ENCODE assay signal across 18 cellular contexts in genomic region chr1:236336084-236336483, GRCh38. TPM values are rescaled to one million over a fixed set of nuclear protein-coding genes. Genes with fewer than 3 reads are reported as not detected.
DNase-seq lines count a peak whose midpoint lies in the region; ATAC-seq, FAIRE-seq and TF ChIP-seq lines count a peak whose summit lies in the region.
"Had no signal": no experiment of that assay in that cellular context is flagged by ENCODE, and none has a peak within 500 bp of the region (broad histone marks: within the 10 kb centered on the region; RNA-seq: fewer than 3 reads in every experiment).

No MANE protein-coding gene starts in this region.

- POLR2A ChIA-PET in PC-3 (lab: Charles Lee; ENCODE audit: unreplicated experiment) (no interaction called here), HepG2 (lab: Yijun Ruan, JAX) (no interaction called here)

- no peak for ATAC-seq in PC-3
- ATAC-seq in HepG2: no peak
- ATAC-seq: CD8-positive, alpha-beta T cell had no signal

- in situ Hi-C loops in HepG2 (cut with HindIII; ENCODE audit: extremely low pct_ligation_motif_present, low pct_unique_long_range_greater_than_20kb): no loop called here

- H3K4me2 ChIP-seq in PC-3 (ENCODE audit: low read length) (no peak overlapping the region), HepG2 (ENCODE audit: low read depth, low read length) (no peak overlapping the region)
- H3K4me2 ChIP-seq: BLaER1 treated with 17β-estradiol and CSF1 and Interleukin-3, amounts not matched to agents 10 nM and 100 nM had no signal

- intact Hi-C loops in PC-3 (cut with micrococcal nuclease) (no loop called here), HepG2 (cut with micrococcal nuclease; ENCODE audit: unreplicated experiment) (no loop called here)

- BruUV-seq in PC-3 (replicated peaks; lab: Mats Ljungman, UMichigan): no TSS peak
- BruUV-seq in HepG2 (replicated peaks; lab: Mats Ljungman, UMichigan): no TSS peak

- H2AFZ ChIP-seq in PC-3 (ENCODE audit: low read length) (no peak overlapping the region), HepG2 (ENCODE audit: low read length) (no peak overlapping the region)

- DNase-seq in GM12892 (ENCODE audit: insufficient read length) (no peak), PC-3 (peak; percentile 19), epithelial cell of esophagus (ENCODE audit: low read depth) (peak; percentile 65), HepG2 (ENCODE audit: low spot score) (no peak), H7 (no peak), cerebellum (ENCODE audit: low spot score) (no peak)
- DNase-seq in activated CD4-positive, alpha-beta T cell treated with anti-CD3 and anti-CD28 coated beads for 1 hour: no peak
- DNase-seq: Calu3; CD8-positive, alpha-beta T cell; GDM1; KG1 had no signal

- H3K4me1 ChIP-seq in PC-3 (ENCODE audit: insufficient read depth, low read length) (no peaks in the 10 kb centered on the region), HepG2 (ENCODE audit: insufficient read depth, low read length) (peaks cover 22% of the 10 kb centered on the region)
- H3K4me1 ChIP-seq: HAP-1 had no signal

- H3K9me2 ChIP-seq in PC-3 (replicated peaks; ENCODE audit: low read length): no peaks in the 10 kb centered on the region

- H4K20me1 ChIP-seq in PC-3 (ENCODE audit: low read length): no peaks in the 10 kb centered on the region
- H4K20me1 ChIP-seq in HepG2 (ENCODE audit: insufficient read depth, low read length): no peaks in the 10 kb centered on the region
- H4K20me1 ChIP-seq: BLaER1 treated with 17β-estradiol and CSF1 and Interleukin-3, amounts not matched to agents 10 nM and 100 nM had no signal

- H3K79me2 ChIP-seq in PC-3 (ENCODE audit: low read length) (no peaks in the 10 kb centered on the region), HepG2 (ENCODE audit: insufficient read depth, low read length) (no peaks in the 10 kb centered on the region)

- H3K27me3 ChIP-seq in PC-3 (ENCODE audit: low read length) (no peaks in the 10 kb centered on the region), HepG2 (ENCODE audit: control insufficient read depth in 1 of 2, insufficient read depth in 2 of 2, low read length in 2 of 2) (peaks cover 0 to 13% of the 10 kb centered on the region in 2 experiments; a peak in 2 of 5 replicates), H7 (ENCODE audit: control insufficient read depth, insufficient read depth, low read length) (no peaks in the 10 kb centered on the region)
- H3K27me3 ChIP-seq: BLaER1 treated with 17β-estradiol and CSF1 and Interleukin-3, amounts not matched to agents 10 nM and 100 nM had no signal

- no peak for TF ChIP-seq RAD21 in HepG2 (CRISPR knock-in tag; IDR thresholded peaks at IDR 0.05)

- H3K9me3 ChIP-seq in PC-3 (ENCODE audit: low read length) (no peaks in the 10 kb centered on the region), HepG2 (ENCODE audit: low read length) (no peaks in the 10 kb centered on the region)
- H3K9me3 ChIP-seq: BLaER1 treated with 17β-estradiol and CSF1 and Interleukin-3, amounts not matched to agents 10 nM and 100 nM; HAP-1 had no signal

- H3F3A ChIP-seq in PC-3 (ENCODE audit: low read length, unreplicated experiment): no peaks in the 10 kb centered on the region

- no peak overlapping the region for H3K4me3 ChIP-seq in PC-3 (ENCODE audit: low read length)
- H3K4me3 ChIP-seq in epithelial cell of esophagus (ENCODE audit: low read length): no peak overlapping the region
- H3K4me3 ChIP-seq in HepG2 (replicated peaks in 1 of 3; ENCODE audit: insufficient read depth in 1 of 3, low read depth in 2 of 3, low read length in 3 of 3): no peak overlapping the region
- H3K4me3 ChIP-seq in H7 (ENCODE audit: insufficient read depth, low read depth, low read length): no peak overlapping the region
- H3K4me3 ChIP-seq: BLaER1 treated with 17β-estradiol and CSF1 and Interleukin-3, amounts not matched to agents 10 nM and 100 nM; HAP-1 had no signal

- FAIRE-seq in GM12892 (lab: Jason Lieb, UNC) (peak; percentile 9), HepG2 (lab: Jason Lieb, UNC) (no peak)
- FAIRE-seq: H1, HTR-8/SVneo had no signal

- TF ChIP-seq EP300 in HepG2 (IDR thresholded peaks at IDR 0.05; ENCODE audit: low read depth in 2 of 2, low read length in 2 of 2) (no peak), HepG2 (CRISPR knock-in tag; IDR thresholded peaks at IDR 0.05; ENCODE audit: borderline replicate concordance) (no peak)

- TF ChIP-seq POLR2A in GM12892 (IDR thresholded peaks at IDR 0.05; ENCODE audit: low read depth, low read length) (no peak), HepG2 (IDR thresholded peaks at IDR 0.05; ENCODE audit: insufficient read depth in 1 of 2, low read depth in 2 of 2, low read length in 2 of 2) (no peak)

- H3K36me3 ChIP-seq in PC-3 (ENCODE audit: low read depth, low read length): no peaks in the 10 kb centered on the region
- H3K36me3 ChIP-seq in HepG2 (replicated peaks in 1 of 2; ENCODE audit: control insufficient read depth in 1 of 2, insufficient read depth in 2 of 2, low read length in 2 of 2): no peaks in the 10 kb centered on the region
- no peaks in the 10 kb centered on the region for H3K36me3 ChIP-seq in H7 (replicated peaks; ENCODE audit: control insufficient read depth, insufficient read depth, low read length)
- H3K36me3 ChIP-seq: BLaER1 treated with 17β-estradiol and CSF1 and Interleukin-3, amounts not matched to agents 10 nM and 100 nM; HAP-1 had no signal

- TF ChIP-seq CTCF in PC-3 (conservative IDR thresholded peaks at IDR 0.05; ENCODE audit: low read depth, low read length) (no peak), epithelial cell of esophagus (IDR thresholded peaks at IDR 0.05; ENCODE audit: insufficient read depth, low read depth, low read length, missing control alignments) (no peak), HepG2 (CRISPR knock-in tag; IDR thresholded peaks at IDR 0.05) (no peak)

- H3K27ac ChIP-seq in PC-3 (ENCODE audit: low read length) (no peak overlapping the region), HepG2 (ENCODE audit: extremely low read length, insufficient read depth, low read length) (no peak overlapping the region)
- H3K27ac ChIP-seq: BLaER1 treated with 17β-estradiol and CSF1 and Interleukin-3, amounts not matched to agents 10 nM and 100 nM had no signal

- no peak overlapping the region for H3K9ac ChIP-seq in PC-3 (ENCODE audit: low read length)
- no peak overlapping the region for H3K9ac ChIP-seq in HepG2 (ENCODE audit: insufficient read depth, low read depth, low read length)
- H3K9ac ChIP-seq: BLaER1 treated with 17β-estradiol and CSF1 and Interleukin-3, amounts not matched to agents 10 nM and 100 nM had no signal

- CTCF ChIA-PET in PC-3 (lab: Charles Lee) (no interaction called here), HepG2 (lab: Yijun Ruan, JAX; ENCODE audit: low intra/inter-chr PET ratio, low total read pairs) (no interaction called here)

RNA-seq across cellular contexts. Expression of gene ERO1B, which starts 54.3 kb away (rescaled TPM):
- 18.3 TPM for polyA plus RNA-seq in GM12892 (2012; ENCODE audit: missing spikeins)
- total RNA-seq in PC-3 (2014; rRNA removed) (0.46 and 0.95 TPM in 2 replicates), HepG2 (2016; rRNA removed; fragmentation: Illumina TruSeq; extraction: Trizol) (0.86 and 1.6 TPM in 2 replicates), cerebellum (10.6 TPM)
- 0.09 and 0.10 TPM in 2 replicates for total RNA-seq in HepG2 (2016; cell fraction: cytosol; rRNA removed; fragmentation: Illumina TruSeq; extraction: Trizol; ENCODE audit: low read depth)
- 1.1 and 1.6 TPM in 2 replicates for total RNA-seq in HepG2 (2016; cell fraction: insoluble cytoplasmic fraction; rRNA removed; fragmentation: Illumina TruSeq; extraction: Trizol)
- total RNA-seq in HepG2 (2016; cell fraction: membrane; rRNA removed; fragmentation: Illumina TruSeq; extraction: Trizol): 0.31 and 0.96 TPM in 2 replicates
- total RNA-seq in HepG2 (2016; cell fraction: nucleus; rRNA removed; fragmentation: Illumina TruSeq; extraction: Trizol): 2.3 and 2.4 TPM in 2 replicates
- 1.9 and 2.1 TPM in 2 replicates for polyA plus RNA-seq in HepG2 (2011; rRNA removed)
- 0.56 and 1.4 TPM in 2 replicates for polyA plus RNA-seq in HepG2 (2011; cell fraction: cytosol; rRNA removed)
- polyA plus RNA-seq in HepG2 (2011; cell fraction: nucleus; rRNA removed): 1.2 and 1.8 TPM in 2 replicates
- polyA plus RNA-seq in HepG2 (2012): 3.9 and 5.0 TPM in 2 replicates
- 0.08 and 0.12 TPM in 2 replicates for polyA plus RNA-seq in HepG2 (2016; cell fraction: cytosol; fragmentation: Illumina TruSeq; extraction: Trizol; ENCODE audit: low read depth)
- 0.70 and 0.93 TPM in 2 replicates for polyA plus RNA-seq in HepG2 (2016; cell fraction: insoluble cytoplasmic fraction; fragmentation: Illumina TruSeq; extraction: Trizol; ENCODE audit: low read depth)
- polyA plus RNA-seq in HepG2 (2016; cell fraction: membrane; fragmentation: Illumina TruSeq; extraction: Trizol; ENCODE audit: low read depth): 0.16 and 0.22 TPM in 2 replicates
- 3.3 and 4.7 TPM in 2 replicates for polyA plus RNA-seq in HepG2 (2016; cell fraction: nucleus; fragmentation: Illumina TruSeq; extraction: Trizol; ENCODE audit: insufficient read depth, low read depth)
- 0.51 and 0.78 TPM in 2 replicates for polyA minus RNA-seq in HepG2 (2011; rRNA and poly(A)+ RNA removed; ENCODE audit: low replicate concordance)
- polyA minus RNA-seq in HepG2 (2011; cell fraction: cytosol; rRNA and poly(A)+ RNA removed): 2.4 and 3.9 TPM in 2 replicates
- polyA minus RNA-seq in HepG2 (2011; cell fraction: nucleus; rRNA and poly(A)+ RNA removed): 4.4 and 4.7 TPM in 2 replicates
- 2.8 and 3.6 TPM in 2 replicates for total RNA-seq in H7 (2014; rRNA removed; shearing (Covaris generic))

RNA-seq across cellular contexts. Expression of gene EDARADD, which starts 58.0 kb away (rescaled TPM):
- 1.7 TPM for polyA plus RNA-seq in GM12892 (2012; ENCODE audit: missing spikeins)
- total RNA-seq in PC-3 (2014; rRNA removed) (0.17 and 0.91 TPM in 2 replicates), HepG2 (2016; rRNA removed; fragmentation: Illumina TruSeq; extraction: Trizol) (not detected in 2 replicates), cerebellum (1.3 TPM)
- not detected in 2 replicates for total RNA-seq in HepG2 (2016; cell fraction: cytosol; rRNA removed; fragmentation: Illumina TruSeq; extraction: Trizol; ENCODE audit: low read depth)
- total RNA-seq in HepG2 (2016; cell fraction: insoluble cytoplasmic fraction; rRNA removed; fragmentation: Illumina TruSeq; extraction: Trizol): not detected in 2 replicates
- not detected in 2 replicates for total RNA-seq in HepG2 (2016; cell fraction: membrane; rRNA removed; fragmentation: Illumina TruSeq; extraction: Trizol)
- total RNA-seq in HepG2 (2016; cell fraction: nucleus; rRNA removed; fragmentation: Illumina TruSeq; extraction: Trizol): not detected in 2 replicates
- 0.03 TPM in 1 of 2 replicates, not detected in the other for polyA plus RNA-seq in HepG2 (2011; rRNA removed)
- polyA plus RNA-seq in HepG2 (2011; cell fraction: cytosol; rRNA removed): 0.03 and 0.04 TPM in 2 replicates
- not detected in 2 replicates for polyA plus RNA-seq in HepG2 (2011; cell fraction: nucleus; rRNA removed)
- 0.19 and 0.62 TPM in 2 replicates for polyA plus RNA-seq in HepG2 (2012)
- polyA plus RNA-seq in HepG2 (2016; cell fraction: cytosol; fragmentation: Illumina TruSeq; extraction: Trizol; ENCODE audit: low read depth): not detected in 2 replicates
- polyA plus RNA-seq in HepG2 (2016; cell fraction: insoluble cytoplasmic fraction; fragmentation: Illumina TruSeq; extraction: Trizol; ENCODE audit: low read depth): 0.20 TPM in 1 of 2 replicates, not detected in the other
- not detected in 2 replicates for polyA plus RNA-seq in HepG2 (2016; cell fraction: membrane; fragmentation: Illumina TruSeq; extraction: Trizol; ENCODE audit: low read depth)
- polyA plus RNA-seq in HepG2 (2016; cell fraction: nucleus; fragmentation: Illumina TruSeq; extraction: Trizol; ENCODE audit: insufficient read depth, low read depth): not detected in 2 replicates
- polyA minus RNA-seq in HepG2 (2011; rRNA and poly(A)+ RNA removed; ENCODE audit: low replicate concordance): 0.16 TPM in 1 of 2 replicates, not detected in the other
- polyA minus RNA-seq in HepG2 (2011; cell fraction: cytosol; rRNA and poly(A)+ RNA removed): not detected in 2 replicates
- not detected in 2 replicates for polyA minus RNA-seq in HepG2 (2011; cell fraction: nucleus; rRNA and poly(A)+ RNA removed)
- total RNA-seq in H7 (2014; rRNA removed; shearing (Covaris generic)): 1.3 and 2.1 TPM in 2 replicates
- total RNA-seq: A172, B cell had no signal
- polyA plus RNA-seq: IgD-negative memory B cell had no signal

Comparison
In these comparisons a context has a peak if more than half of its experiments do, and no peak if none do; other contexts are left out.
1. DNase-seq: peak in PC-3 (single experiment) and epithelial cell of esophagus (single experiment); none in GM12892 (single experiment), HepG2 (single experiment), H7 (single experiment), cerebellum (single experiment) and activated CD4-positive, alpha-beta T cell treated with anti-CD3 and anti-CD28 coated beads for 1 hour (single experiment).